In genomic region chr19:13547102-13547501, GRCh38 we compare ENCODE assay signal across 38 cellular contexts.
"Had no signal": no experiment of that assay in that cellular context is flagged by ENCODE, and none has a peak within 500 bp of the region (broad histone marks: within the 10 kb centered on the region; RNA-seq: fewer than 3 reads in every experiment).

No MANE protein-coding gene starts in this region.

- H3K36me3 ChIP-seq: adrenal gland, ascending aorta, brain microvascular endothelial cell, breast epithelium, cardiac muscle cell, colonic mucosa had no signal

- ATAC-seq: activated naive CD4-positive, alpha-beta T cell treated with anti-CD3 and anti-CD28 coated beads, Interleukin-2, amount 50 U/mL, for 72 hours; activated naive CD8-positive, alpha-beta T cell treated with anti-CD3 and anti-CD28 coated beads, Interleukin-2, amount 50 U/mL, for 24 hours; activated T-cell treated with anti-CD3 and anti-CD28 coated beads, Interleukin-2, amount 50 U/mL, for 4 hours; activated T-cell treated with anti-CD3 and anti-CD28 coated beads, Interleukin-2, amount 50 U/mL, for 72 hours; activated T-helper 17 cell treated with anti-CD3 and anti-CD28 coated beads, Interleukin-2, amount 50 U/mL, for 72 hours; body of pancreas had no signal

- H3K27ac ChIP-seq: adrenal gland, ascending aorta, body of pancreas, brain microvascular endothelial cell, breast epithelium, cardiac muscle cell, colonic mucosa had no signal

- H3K27me3 ChIP-seq: adrenal gland, ascending aorta, body of pancreas, brain microvascular endothelial cell, colonic mucosa had no signal

- H3K27me3 Mint-ChIP-seq: activated naive CD4-positive, alpha-beta T cell treated with anti-CD3 and anti-CD28 coated beads, Interleukin-2, amount 10 ng/mL, durations not matched to agents 7 days and 5 days; activated naive CD8-positive, alpha-beta T cell treated with anti-CD3 and anti-CD28 coated beads, Interleukin-2, amount 10 ng/mL, durations not matched to agents 7 days and 5 days had no signal

- FAIRE-seq: colon had no signal

- H3K9me3 ChIP-seq: body of pancreas, colonic mucosa had no signal

- DNase-seq: activated effector memory CD4-positive, alpha-beta T cell treated with anti-CD3 and anti-CD28 coated beads, Interleukin-2, amount 50 U/mL, for 16 hours; activated effector memory CD4-positive, alpha-beta T cell treated with Interleukin-2 at 50 U/mL for 16 hours; activated gamma-delta T cell; activated gamma-delta T cell treated with Interleukin-2 at 50 U/mL for 16 hours; activated naive CD4-positive, alpha-beta T cell; activated naive CD4-positive, alpha-beta T cell treated with anti-CD3 and anti-CD28 coated beads for 36 hours; activated naive CD4-positive, alpha-beta T cell treated with anti-CD3 and anti-CD28 coated beads, Interleukin-2, amount 10 ng/mL, durations not matched to agents 7 days and 5 days; activated naive CD4-positive, alpha-beta T cell treated with anti-CD3 and anti-CD28 coated beads, Interleukin-2, amount 50 U/mL, for 16 hours; activated naive CD4-positive, alpha-beta T cell treated with Interleukin-2 at 50 U/mL for 16 hours; activated naive CD8-positive, alpha-beta T cell treated with anti-CD3 and anti-CD28 coated beads for 36 hours; activated naive CD8-positive, alpha-beta T cell treated with anti-CD3 and anti-CD28 coated beads, Interleukin-2, amount 10 ng/mL, durations not matched to agents 7 days and 5 days; activated naive CD8-positive, alpha-beta T cell treated with anti-CD3 and anti-CD28 coated beads, Interleukin-2, amount 50 U/mL, for 24 hours; activated T-cell treated with anti-CD3 and anti-CD28 coated beads, Interleukin-2, amount 50 U/mL, for 4 hours; activated T-cell treated with anti-CD3 and anti-CD28 coated beads, Interleukin-2, amount 50 U/mL, for 48 hours; activated T-cell treated with anti-CD3 and anti-CD28 coated beads, Interleukin-2, amount 50 U/mL, for 72 hours; adrenal gland; amniotic stem cell; amygdala; anterior cingulate cortex; aorta; body of pancreas; brain microvascular endothelial cell; caudate nucleus; central memory CD4-positive, alpha-beta T cell; cerebellar nuclear complex; colonic mucosa had no signal

- H3K27ac Mint-ChIP-seq: activated naive CD4-positive, alpha-beta T cell treated with anti-CD3 and anti-CD28 coated beads for 36 hours; activated naive CD4-positive, alpha-beta T cell treated with anti-CD3 and anti-CD28 coated beads, Interleukin-2, amount 10 ng/mL, durations not matched to agents 7 days and 5 days; activated naive CD4-positive, alpha-beta T cell treated with anti-CD3 and anti-CD28 coated beads, Interleukin-2, amount 50 U/mL, for 24 hours; activated naive CD4-positive, alpha-beta T cell treated with anti-CD3 and anti-CD28 coated beads, Interleukin-2, amount 50 U/mL, for 72 hours; activated naive CD8-positive, alpha-beta T cell; activated naive CD8-positive, alpha-beta T cell treated with anti-CD3 and anti-CD28 coated beads for 36 hours; activated naive CD8-positive, alpha-beta T cell treated with anti-CD3 and anti-CD28 coated beads, Interleukin-2, amount 10 ng/mL, durations not matched to agents 7 days and 5 days; activated naive CD8-positive, alpha-beta T cell treated with anti-CD3 and anti-CD28 coated beads, Interleukin-2, amount 50 U/mL, for 24 hours; activated T-cell treated with anti-CD3 and anti-CD28 coated beads, Interleukin-2, amount 50 U/mL, for 72 hours; activated T-helper 1 cell treated with anti-CD3 and anti-CD28 coated beads, Interleukin-12 subunit alpha, Interleukin-12 subunit beta, Interleukin-2, Interleukin-4 antibody, amounts not matched to agents 30 ng/mL and 10 ng/mL and 1 ng/mL, durations not matched to agents 14 hours and 24 hours and 36 hours; activated T-helper 17 cell treated with anti-CD3 and anti-CD28 coated beads, Interleukin-2, amount 50 U/mL, for 72 hours; activated T-helper 2 cell treated with anti-CD3 and anti-CD28 coated beads, Interferon-gamma antibody, Interleukin-2, Interleukin-4, amounts not matched to agents 10 μg/mL and 5 μg/mL and 100 μg/mL, durations not matched to agents 14 hours and 24 hours and 36 hours had no signal

- H3K4me3 ChIP-seq: adrenal gland, ascending aorta, body of pancreas, breast epithelium, cardiac muscle cell, colonic mucosa had no signal

- H3K4me1 Mint-ChIP-seq: activated naive CD4-positive, alpha-beta T cell treated with anti-CD3 and anti-CD28 coated beads, Interleukin-2, amount 10 ng/mL, durations not matched to agents 7 days and 5 days; activated naive CD4-positive, alpha-beta T cell treated with anti-CD3 and anti-CD28 coated beads, Interleukin-2, amount 50 U/mL, for 24 hours; activated naive CD8-positive, alpha-beta T cell treated with anti-CD3 and anti-CD28 coated beads for 36 hours; activated naive CD8-positive, alpha-beta T cell treated with anti-CD3 and anti-CD28 coated beads, Interleukin-2, amount 10 ng/mL, durations not matched to agents 7 days and 5 days; activated naive CD8-positive, alpha-beta T cell treated with anti-CD3 and anti-CD28 coated beads, Interleukin-2, amount 50 U/mL, for 24 hours; activated T-helper 17 cell treated with anti-CD3 and anti-CD28 coated beads, Interleukin-2, amount 50 U/mL, for 72 hours; brain; central memory CD8-positive, alpha-beta T cell had no signal

- H3K9me3 Mint-ChIP-seq: activated naive CD4-positive, alpha-beta T cell treated with anti-CD3 and anti-CD28 coated beads, Interleukin-2, amount 10 ng/mL, durations not matched to agents 7 days and 5 days; activated naive CD8-positive, alpha-beta T cell treated with anti-CD3 and anti-CD28 coated beads for 36 hours; activated naive CD8-positive, alpha-beta T cell treated with anti-CD3 and anti-CD28 coated beads, Interleukin-2, amount 10 ng/mL, durations not matched to agents 7 days and 5 days; activated T-cell treated with anti-CD3 and anti-CD28 coated beads, Interleukin-2, amount 50 U/mL, for 72 hours; activated T-helper 1 cell treated with anti-CD3 and anti-CD28 coated beads, Interleukin-12 subunit alpha, Interleukin-12 subunit beta, Interleukin-2, Interleukin-4 antibody, amounts not matched to agents 30 ng/mL and 10 ng/mL and 1 ng/mL, durations not matched to agents 14 hours and 24 hours and 36 hours; activated T-helper 17 cell treated with anti-CD3 and anti-CD28 coated beads, Interleukin-2, amount 50 U/mL, for 72 hours; activated T-helper 2 cell treated with anti-CD3 and anti-CD28 coated beads, Interferon-gamma antibody, Interleukin-2, Interleukin-4, amounts not matched to agents 10 μg/mL and 5 μg/mL and 100 μg/mL, durations not matched to agents 14 hours and 24 hours and 36 hours; central memory CD8-positive, alpha-beta T cell had no signal

- H3K4me3 Mint-ChIP-seq: activated naive CD4-positive, alpha-beta T cell treated with anti-CD3 and anti-CD28 coated beads for 36 hours; activated naive CD4-positive, alpha-beta T cell treated with anti-CD3 and anti-CD28 coated beads, Interleukin-2, amount 10 ng/mL, durations not matched to agents 7 days and 5 days; activated naive CD4-positive, alpha-beta T cell treated with anti-CD3 and anti-CD28 coated beads, Interleukin-2, amount 50 U/mL, for 24 hours; activated naive CD8-positive, alpha-beta T cell; activated naive CD8-positive, alpha-beta T cell treated with anti-CD3 and anti-CD28 coated beads for 36 hours; activated naive CD8-positive, alpha-beta T cell treated with anti-CD3 and anti-CD28 coated beads, Interleukin-2, amount 10 ng/mL, durations not matched to agents 7 days and 5 days; activated naive CD8-positive, alpha-beta T cell treated with anti-CD3 and anti-CD28 coated beads, Interleukin-2, amount 50 U/mL, for 24 hours; activated T-cell treated with anti-CD3 and anti-CD28 coated beads, Interleukin-2, amount 50 U/mL, for 4 hours; activated T-cell treated with anti-CD3 and anti-CD28 coated beads, Interleukin-2, amount 50 U/mL, for 72 hours; activated T-helper 1 cell treated with anti-CD3 and anti-CD28 coated beads, Interleukin-12 subunit alpha, Interleukin-12 subunit beta, Interleukin-2, Interleukin-4 antibody, amounts not matched to agents 30 ng/mL and 10 ng/mL and 1 ng/mL, durations not matched to agents 14 hours and 24 hours and 36 hours; activated T-helper 17 cell treated with anti-CD3 and anti-CD28 coated beads, Interleukin-2, amount 50 U/mL, for 72 hours; brain; central memory CD8-positive, alpha-beta T cell had no signal

- H3K4me1 ChIP-seq: adrenal gland, ascending aorta, body of pancreas, breast epithelium, colonic mucosa had no signal

- H3K36me3 Mint-ChIP-seq: activated naive CD4-positive, alpha-beta T cell treated with anti-CD3 and anti-CD28 coated beads, Interleukin-2, amount 10 ng/mL, durations not matched to agents 7 days and 5 days; activated naive CD4-positive, alpha-beta T cell treated with anti-CD3 and anti-CD28 coated beads, Interleukin-2, amount 50 U/mL, for 24 hours; activated naive CD4-positive, alpha-beta T cell treated with anti-CD3 and anti-CD28 coated beads, Interleukin-2, amount 50 U/mL, for 72 hours; activated naive CD8-positive, alpha-beta T cell; activated naive CD8-positive, alpha-beta T cell treated with anti-CD3 and anti-CD28 coated beads for 36 hours; activated naive CD8-positive, alpha-beta T cell treated with anti-CD3 and anti-CD28 coated beads, Interleukin-2, amount 10 ng/mL, durations not matched to agents 7 days and 5 days; brain had no signal
